In genomic region chr1:18940303-18941020, GRCh38 we compare ENCODE assay signal across 1 cellular context.
TF ChIP-seq lines count a peak whose summit lies in the region.

No MANE protein-coding gene starts in this region.

TF ChIP-seq in IMR-90, 13 proteins besides CTCF, POLR2A, EP300 and RAD21 (continued from another document):
- TF ChIP-seq ELK1 (IDR thresholded peaks at IDR 0.05; ENCODE audit: borderline replicate concordance, low read depth, low read length) (no peak), SMC3 (IDR thresholded peaks at IDR 0.05; ENCODE audit: low read depth, low read length) (no peak)
